7 cellular contexts compared by ENCODE assay signal in the genomic region with DNA sequence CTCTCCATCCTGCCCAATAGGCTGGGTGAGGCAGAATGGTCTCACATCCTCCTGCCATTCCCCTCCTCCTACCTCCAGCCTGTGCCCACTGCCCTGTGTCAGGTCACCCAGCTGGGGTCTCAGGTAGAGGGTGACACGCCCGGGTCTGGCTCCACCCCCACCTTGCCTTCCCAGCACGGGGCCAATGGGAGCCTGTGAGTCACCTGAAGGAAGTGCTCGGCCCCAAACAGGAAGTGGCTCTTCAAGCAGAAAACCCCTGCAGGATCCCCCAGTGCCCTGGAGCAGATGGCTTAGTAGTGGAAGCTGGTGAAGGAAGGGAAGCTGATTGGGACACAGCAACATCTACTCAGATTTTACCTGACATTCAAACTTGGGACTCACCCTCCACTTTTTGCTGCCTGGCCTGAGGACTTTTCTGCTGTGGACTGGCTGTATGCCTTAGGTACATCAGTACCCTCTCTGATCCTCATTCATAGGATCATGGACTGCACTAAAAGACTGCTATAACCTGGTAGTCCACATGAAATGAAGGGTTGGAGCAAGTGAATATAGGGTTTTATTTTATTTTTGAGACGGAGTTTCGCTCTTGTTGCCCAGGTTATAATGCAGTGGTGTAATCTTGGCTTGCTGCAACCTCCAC. TPM values are rescaled to one million over a fixed set of nuclear protein-coding genes. Genes with fewer than 3 reads are reported as not detected.
DNase-seq lines count a peak whose midpoint lies in the region; ATAC-seq and TF ChIP-seq lines count a peak whose summit lies in the region.

No MANE protein-coding gene starts in this region.

- no CpG with 5 or more reads among the region's 6 CpGs for WGBS in mesendoderm (ENCODE audit: extremely low coverage, insufficient coverage, low lambda C conversion rate)

- H3K27ac Mint-ChIP-seq in activated CD8-positive, alpha-beta memory T cell treated with anti-CD3 and anti-CD28 coated beads, Interleukin-2, amount 10 ng/mL, durations not matched to agents 7 days and 5 days = peak overlapping the region; percentile 79

- no peak overlapping the region for H2BK120ac ChIP-seq in mesendoderm (ENCODE audit: low read depth, low read length)

- DNase-seq in NB4 (ENCODE audit: low read depth) (peak; percentile 74), mesendoderm (peak; percentile 81), NCI-H524 (lab: John Stamatoyannopoulos, UW) (no peak), NCI-H2081 (lab: John Stamatoyannopoulos, UW) (no peak)
- DNase-seq in activated CD8-positive, alpha-beta memory T cell treated with anti-CD3 and anti-CD28 coated beads, Interleukin-2, amount 10 ng/mL, durations not matched to agents 7 days and 5 days = peak; percentile 79

- CTCF ChIA-PET in activated CD8-positive, alpha-beta memory T cell treated with anti-CD3 and anti-CD28 coated beads, Interleukin-2, amount 10 ng/mL, durations not matched to agents 7 days and 5 days (lab: Charles Lee) = interaction anchor here (1.1 to 3.2 kb wide), 4 partner anchors 16 to 33 kb away, joined by 3 to 10 read pairs (median 3); partner anchors contain the start of gene GDPD5

- peak overlapping the region; percentile 58 for H3K4me3 Mint-ChIP-seq in activated CD8-positive, alpha-beta memory T cell treated with anti-CD3 and anti-CD28 coated beads, Interleukin-2, amount 10 ng/mL, durations not matched to agents 7 days and 5 days

- ATAC-seq in GM19463 (IDR thresholded peaks at IDR 0.05; ENCODE audit: unreplicated experiment) (peak; percentile 76), HG02970 (IDR thresholded peaks at IDR 0.05; ENCODE audit: low FRiP score, unreplicated experiment) (no peak)
- ATAC-seq in activated CD8-positive, alpha-beta memory T cell treated with anti-CD3 and anti-CD28 coated beads, Interleukin-2, amount 10 ng/mL, durations not matched to agents 7 days and 5 days = peak; percentile 92

- H3K27ac ChIP-seq in mesendoderm (ENCODE audit: low read depth, low read length) = no peak overlapping the region

- peaks cover 5% of the 10 kb centered on the region for H3K4me1 ChIP-seq in mesendoderm (ENCODE audit: control insufficient read depth, low read depth, low read length)

- H3K36me3 Mint-ChIP-seq in activated CD8-positive, alpha-beta memory T cell treated with anti-CD3 and anti-CD28 coated beads, Interleukin-2, amount 10 ng/mL, durations not matched to agents 7 days and 5 days = no peaks in the 10 kb centered on the region

- no peak overlapping the region for H3K56ac ChIP-seq in mesendoderm (ENCODE audit: low read length)

- no peak overlapping the region for H3K23ac ChIP-seq in mesendoderm (ENCODE audit: low read length)

- H3K4me1 Mint-ChIP-seq in activated CD8-positive, alpha-beta memory T cell treated with anti-CD3 and anti-CD28 coated beads, Interleukin-2, amount 10 ng/mL, durations not matched to agents 7 days and 5 days = peaks cover 25% of the 10 kb centered on the region

- H3K36me3 ChIP-seq in mesendoderm (ENCODE audit: control insufficient read depth, insufficient read depth, low read length) = no peaks in the 10 kb centered on the region

- H3K27me3 Mint-ChIP-seq in activated CD8-positive, alpha-beta memory T cell treated with anti-CD3 and anti-CD28 coated beads, Interleukin-2, amount 10 ng/mL, durations not matched to agents 7 days and 5 days = no peaks in the 10 kb centered on the region

- peak overlapping the region; percentile 49 for H3K4ac ChIP-seq in mesendoderm (ENCODE audit: low read depth, low read length)

- no peak for TF ChIP-seq POLR2A in NB4 (IDR thresholded peaks at IDR 0.05; ENCODE audit: extremely low read depth, insufficient read length)

- H3K9me3 Mint-ChIP-seq in activated CD8-positive, alpha-beta memory T cell treated with anti-CD3 and anti-CD28 coated beads, Interleukin-2, amount 10 ng/mL, durations not matched to agents 7 days and 5 days (ENCODE audit: low read depth) = no peaks in the 10 kb centered on the region

- no peak overlapping the region for H3K9ac ChIP-seq in mesendoderm (ENCODE audit: low read length)

- H3K79me2 ChIP-seq in mesendoderm (ENCODE audit: control insufficient read depth, insufficient read depth, low read length) = no peaks in the 10 kb centered on the region

- no peak overlapping the region for H2AK5ac ChIP-seq in mesendoderm (ENCODE audit: low read length)

- H4K5ac ChIP-seq in mesendoderm (ENCODE audit: low read length) = no peak overlapping the region

- no peaks in the 10 kb centered on the region for H3K27me3 ChIP-seq in mesendoderm (ENCODE audit: insufficient read depth, low read length, poor library complexity)

- H2BK15ac ChIP-seq in mesendoderm (replicated peaks; ENCODE audit: low read depth) = no peak overlapping the region

- H2BK5ac ChIP-seq in mesendoderm (ENCODE audit: low read length) = no peak overlapping the region

- peak overlapping the region; percentile 6 for H3K18ac ChIP-seq in mesendoderm (ENCODE audit: low read length)

- no peak for TF ChIP-seq CTCF in NB4 (IDR thresholded peaks at IDR 0.05; ENCODE audit: low read depth, low read length)

- H3K4me3 ChIP-seq in NB4 (ENCODE audit: low read depth, low read length) = no peak overlapping the region
- no peak overlapping the region for H3K4me3 ChIP-seq in mesendoderm (ENCODE audit: low read length)

- no peak overlapping the region for H4K8ac ChIP-seq in mesendoderm (ENCODE audit: low read depth, low read length)

- H3K4me2 ChIP-seq in mesendoderm (ENCODE audit: low read length) = no peak overlapping the region

- H3K79me1 ChIP-seq in mesendoderm (ENCODE audit: low read length) = no peaks in the 10 kb centered on the region

RNA-seq across cellular contexts. Expression of gene GDPD5, which starts 33.4 kb away (rescaled TPM):
- 10 to 100 TPM; 11.3 to 33.9 TPM for total RNA-seq in activated CD8-positive, alpha-beta memory T cell treated with anti-CD3 and anti-CD28 coated beads, Interleukin-2, amount 10 ng/mL, durations not matched to agents 7 days and 5 days
- 10.9 TPM for polyA plus RNA-seq in mesendoderm (2013, experiment 1 of 2)
- 11.4 TPM for polyA plus RNA-seq in mesendoderm (2013, experiment 2 of 2)

RNA-seq across cellular contexts. Expression of gene KLHL35, which starts 59.3 kb away (rescaled TPM):
- under 1 TPM in 1 of 2 experiments, not detected in 1; 0.47 TPM for total RNA-seq in activated CD8-positive, alpha-beta memory T cell treated with anti-CD3 and anti-CD28 coated beads, Interleukin-2, amount 10 ng/mL, durations not matched to agents 7 days and 5 days
- polyA plus RNA-seq in mesendoderm (2013, experiment 1 of 2) = 0.13 TPM
- 0.22 TPM for polyA plus RNA-seq in mesendoderm (2013, experiment 2 of 2)

Comparison
In these comparisons a context has a peak if more than half of its experiments do, and no peak if none do; other contexts are left out.
1. DNase-seq: peak in NB4 (single experiment), activated CD8-positive, alpha-beta memory T cell treated with anti-CD3 and anti-CD28 coated beads, Interleukin-2, amount 10 ng/mL, durations not matched to agents 7 days and 5 days (single experiment) and mesendoderm (single experiment); none in NCI-H524 (0 of 2) and NCI-H2081 (0 of 2).